Comparison of ENCODE assay signal across 18 cellular contexts in the genomic region with DNA sequence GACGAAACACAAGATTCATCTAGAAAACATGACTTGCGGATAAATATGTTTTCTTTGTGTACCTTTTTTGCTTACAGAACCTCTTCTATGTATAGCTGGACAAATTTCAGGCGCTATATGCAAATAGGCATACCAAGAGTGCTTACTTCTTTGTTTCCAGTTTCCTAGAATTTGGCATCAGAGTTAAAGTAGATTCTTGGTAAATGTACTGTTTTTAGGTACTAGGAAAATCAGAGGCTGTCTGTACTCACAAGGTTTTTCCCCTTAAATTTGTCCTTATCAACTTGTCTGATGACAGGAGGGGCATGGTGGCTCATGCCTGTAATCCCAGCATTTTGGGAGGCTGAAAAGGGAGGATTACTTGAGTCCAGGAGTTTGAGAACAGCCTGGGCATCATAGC.
DNase-seq lines count a peak whose midpoint lies in the region; ATAC-seq, FAIRE-seq and TF ChIP-seq lines count a peak whose summit lies in the region.
"Had no signal": no experiment of that assay in that cellular context is flagged by ENCODE, and none has a peak within 500 bp of the region (broad histone marks: within the 10 kb centered on the region; RNA-seq: fewer than 3 reads in every experiment).

No MANE protein-coding gene starts in this region.

- peak overlapping the region; percentile 82 for H3K27ac Mint-ChIP-seq in activated T-cell treated with anti-CD3 and anti-CD28 coated beads, Interleukin-2, amount 50 U/mL, for 72 hours
- peak overlapping the region; percentile 80 for H3K27ac Mint-ChIP-seq in T-helper 1 cell treated with Interleukin-12 subunit alpha and Interleukin-12 subunit beta and Interleukin-4 antibody, amounts not matched to agents 30 μg/mL and 1 μg/mL, for 36 hours
- H3K27ac Mint-ChIP-seq: H9 had no signal

- CTCF ChIA-PET in GM12878 (lab: Yijun Ruan, JAX): interaction anchor here (0.6 to 3.8 kb wide), 9 partner anchors 11 to 180 kb away, joined by 3 to 25 read pairs (median 3); a partner anchor contains a TSS

- H3K79me2 ChIP-seq in GM12878 (ENCODE audit: control insufficient read depth, insufficient read depth, low read length): no peaks in the 10 kb centered on the region

- BruUV-seq in GM12878 (replicated peaks; lab: Mats Ljungman, UMichigan): no TSS peak

- WGBS in GM12878 (ENCODE audit: insufficient coverage, insufficient replicate concordance, low lambda C conversion rate, missing lambda C conversion rate): 21% methylated on average over 3 of the region's 3 CpGs
- WGBS in pancreas, 2 donors: 84 to 92% methylated on average over 3 of the region's 3 CpGs

- H3K27me3 ChIP-seq in GM12878 (replicated peaks in 1 of 2; ENCODE audit: control insufficient read depth in 2 of 2, insufficient read depth in 2 of 2, low read length in 1 of 2) (no peaks in the 10 kb centered on the region), upper lobe of right lung (no peaks in the 10 kb centered on the region), pancreas (no peaks in the 10 kb centered on the region)
- H3K27me3 ChIP-seq: brain microvascular endothelial cell had no signal

- RAD21 ChIA-PET in GM12878 (lab: Charles Lee; ENCODE audit: unreplicated experiment): interaction anchor here (0.7 to 5.7 kb wide), 14 partner anchors 9 to 269 kb away, joined by 3 to 86 read pairs (median 4); no protein-coding TSS in a partner anchor

- H3K4me1 ChIP-seq in GM12878 (ENCODE audit: control insufficient read depth, insufficient read depth, low read length) (peaks cover 30% of the 10 kb centered on the region), upper lobe of right lung (peaks cover 11% of the 10 kb centered on the region), pancreas (no peaks in the 10 kb centered on the region)

- peaks cover 3 to 8% of the 10 kb centered on the region in 2 donors for H3K36me3 Mint-ChIP-seq in activated T-cell treated with anti-CD3 and anti-CD28 coated beads, Interleukin-2, amount 50 U/mL, for 72 hours (ENCODE audit: insufficient read depth in 2 of 2)
- peaks cover 9% of the 10 kb centered on the region for H3K36me3 Mint-ChIP-seq in T-helper 1 cell treated with Interleukin-12 subunit alpha and Interleukin-12 subunit beta and Interleukin-4 antibody, amounts not matched to agents 30 μg/mL and 1 μg/mL, for 36 hours (ENCODE audit: low read depth)
- H3K36me3 Mint-ChIP-seq: mesothelial cell of epicardium had no signal

- POLR2A ChIA-PET in GM12878 (lab: Charles Lee): interaction anchor here (1.2 to 3.0 kb wide), 3 partner anchors 31 to 53 kb away, joined by 4 to 31 read pairs (median 5); no protein-coding TSS in a partner anchor

- no peak for TF ChIP-seq POLR2A in GM12878 (IDR thresholded peaks at IDR 0.05; ENCODE audit: low read depth, low read length)

- H3K4me3 Mint-ChIP-seq in activated T-cell treated with anti-CD3 and anti-CD28 coated beads, Interleukin-2, amount 50 U/mL, for 72 hours: peak overlapping the region; percentile 27 to 82
- H3K4me3 Mint-ChIP-seq in T-helper 1 cell treated with Interleukin-12 subunit alpha and Interleukin-12 subunit beta and Interleukin-4 antibody, amounts not matched to agents 30 μg/mL and 1 μg/mL, for 36 hours: no peak overlapping the region
- H3K4me3 Mint-ChIP-seq: H9, mesothelial cell of epicardium had no signal

- H3K36me3 ChIP-seq in GM12878 (ENCODE audit: control insufficient read depth in 2 of 2, insufficient read depth in 2 of 2, low read length in 1 of 2): no peaks in the 10 kb centered on the region
- no peaks in the 10 kb centered on the region for H3K36me3 ChIP-seq in upper lobe of right lung
- no peaks in the 10 kb centered on the region for H3K36me3 ChIP-seq in pancreas
- H3K36me3 ChIP-seq: brain microvascular endothelial cell had no signal

- FAIRE-seq in GM12878 (lab: Jason Lieb, UNC) (no peak), pancreas (lab: Jason Lieb, UNC) (no peak)
- FAIRE-seq: G401.6, urothelium cell line had no signal

- TF ChIP-seq CTCF in GM12878 (IDR thresholded peaks at IDR 0.05 in 2 of 3, conservative IDR thresholded peaks at IDR 0.05 in 1 of 3; ENCODE audit: control insufficient read depth in 2 of 3, extremely low read depth in 1 of 3, insufficient read depth in 1 of 3, low read depth in 3 of 3, low read length in 3 of 3): no peak
- no peak for TF ChIP-seq CTCF in upper lobe of right lung (IDR thresholded peaks at IDR 0.05)
- no peak for TF ChIP-seq CTCF in pancreas (IDR thresholded peaks at IDR 0.05)

- in situ Hi-C loops in GM12878 (cut with MboI): no loop called here

- H3K9me3 Mint-ChIP-seq in activated T-cell treated with anti-CD3 and anti-CD28 coated beads, Interleukin-2, amount 50 U/mL, for 72 hours: peaks cover 2 to 4% of the 10 kb centered on the region in 2 donors
- peaks cover 11% of the 10 kb centered on the region for H3K9me3 Mint-ChIP-seq in T-helper 1 cell treated with Interleukin-12 subunit alpha and Interleukin-12 subunit beta and Interleukin-4 antibody, amounts not matched to agents 30 μg/mL and 1 μg/mL, for 36 hours

- peak overlapping the region; percentile 34; the same call in 1 of the 2 replicates for H3K27ac ChIP-seq in GM12878 (ENCODE audit: control insufficient read depth, insufficient read depth)
- peak overlapping the region; percentile 6 for H3K27ac ChIP-seq in upper lobe of right lung
- H3K27ac ChIP-seq in pancreas: no peak overlapping the region
- H3K27ac ChIP-seq: brain microvascular endothelial cell had no signal

- DNase-seq in activated T-cell treated with anti-CD3 and anti-CD28 coated beads, Interleukin-2, amount 50 U/mL, for 72 hours: no peak
- DNase-seq in activated T-cell treated with anti-CD3 and anti-CD28 coated beads, Interleukin-2, amount 50 U/mL, for 48 hours: no peak
- DNase-seq in GM12878 (ENCODE audit: low read depth, low spot score): no peak
- DNase-seq in upper lobe of right lung: no peak
- DNase-seq in NCI-H1105 (lab: John Stamatoyannopoulos, UW): no peak
- DNase-seq in pancreas: no peak
- DNase-seq: activated effector memory CD4-positive, alpha-beta T cell treated with anti-CD3 and anti-CD28 coated beads, Interleukin-2, amount 50 U/mL, for 16 hours; brain microvascular endothelial cell; COR-L47; H9; RPMI8226; stimulated activated CD4-positive, alpha-beta T cell treated with anti-CD3 and anti-CD28 coated beads, Interleukin-4, amount 100 ng/mL, for 1 hour; stimulated activated CD8-positive, alpha-beta memory T cell treated with anti-CD3 and anti-CD28 coated beads, Interleukin-4, amount 100 ng/mL, for 48 hours had no signal

- H3K4me2 ChIP-seq in GM12878 (ENCODE audit: control insufficient read depth, insufficient read depth): 0 out of 2 replicates have a peak overlapping the region, but pooled peaks have one; percentile 35

- TF ChIP-seq RAD21 in GM12878 (IDR thresholded peaks at IDR 0.05; ENCODE audit: insufficient read depth, low read depth, low read length): no peak

- H3K4me1 Mint-ChIP-seq in activated T-cell treated with anti-CD3 and anti-CD28 coated beads, Interleukin-2, amount 50 U/mL, for 72 hours (ENCODE audit: low read depth): peaks cover 55% of the 10 kb centered on the region
- peaks cover 48% of the 10 kb centered on the region for H3K4me1 Mint-ChIP-seq in T-helper 1 cell treated with Interleukin-12 subunit alpha and Interleukin-12 subunit beta and Interleukin-4 antibody, amounts not matched to agents 30 μg/mL and 1 μg/mL, for 36 hours (ENCODE audit: low read depth)

- H3K4me3 ChIP-seq in GM12878 (no peak overlapping the region), upper lobe of right lung (no peak overlapping the region), pancreas (no peak overlapping the region)

- H4K20me1 ChIP-seq in GM12878 (ENCODE audit: control insufficient read depth, insufficient read depth): no peaks in the 10 kb centered on the region

- no peak for TF ChIP-seq EP300 in GM12878 (IDR thresholded peaks at IDR 0.05; ENCODE audit: borderline replicate concordance in 1 of 2, control insufficient read depth in 1 of 2, low read depth in 2 of 2, low read length in 2 of 2)

- SMC1A ChIA-PET in GM12878 (lab: Charles Lee; ENCODE audit: uncharacterized antibody, unreplicated experiment): interaction anchor here (0.8 to 5.5 kb wide), 23 partner anchors 8 to 183 kb away, joined by 3 to 110 read pairs (median 6); no protein-coding TSS in a partner anchor

- no peak overlapping the region for H3K9ac ChIP-seq in GM12878 (ENCODE audit: control insufficient read depth, insufficient read depth, low read length)

- peak; percentile 54 to 63 for ATAC-seq in activated T-cell treated with anti-CD3 and anti-CD28 coated beads, Interleukin-2, amount 50 U/mL, for 72 hours (replicated peaks in 1 of 2)
- ATAC-seq in GM12878: no peak
- ATAC-seq in upper lobe of right lung: no peak
- no peak for ATAC-seq in HG03045 (IDR thresholded peaks at IDR 0.05; ENCODE audit: unreplicated experiment)
- no peak for ATAC-seq in pancreas

- H2AFZ ChIP-seq in GM12878 (ENCODE audit: control insufficient read depth, low read depth, low read length): no peak overlapping the region; the same call in 1 of the 2 replicates

- intact Hi-C loops in GM12878 (cut with micrococcal nuclease; ENCODE audit: unreplicated experiment): loop anchor here (2.0 kb wide), 1 partner anchor 46 kb away; no protein-coding TSS in a partner anchor
- intact Hi-C loops in upper lobe of right lung (cut with DNase I): no loop called here
- intact Hi-C loops in pancreas (cut with DNase I): no loop called here

- H3K9me3 ChIP-seq in GM12878 (replicated peaks; ENCODE audit: control insufficient read depth, insufficient read depth, low read length) (peaks cover 10% of the 10 kb centered on the region), upper lobe of right lung (no peaks in the 10 kb centered on the region), pancreas (no peaks in the 10 kb centered on the region)

- H3K27me3 Mint-ChIP-seq in activated T-cell treated with anti-CD3 and anti-CD28 coated beads, Interleukin-2, amount 50 U/mL, for 72 hours (ENCODE audit: low read depth): no peaks in the 10 kb centered on the region
- no peaks in the 10 kb centered on the region for H3K27me3 Mint-ChIP-seq in T-helper 1 cell treated with Interleukin-12 subunit alpha and Interleukin-12 subunit beta and Interleukin-4 antibody, amounts not matched to agents 30 μg/mL and 1 μg/mL, for 36 hours (ENCODE audit: low read depth)

TF ChIP-seq in GM12878, 131 proteins besides CTCF, POLR2A, EP300 and RAD21 (continues in another document):
- TF ChIP-seq JUND (IDR thresholded peaks at IDR 0.05; ENCODE audit: low read depth, low read length): no peak
- TF ChIP-seq, protein P1, sequence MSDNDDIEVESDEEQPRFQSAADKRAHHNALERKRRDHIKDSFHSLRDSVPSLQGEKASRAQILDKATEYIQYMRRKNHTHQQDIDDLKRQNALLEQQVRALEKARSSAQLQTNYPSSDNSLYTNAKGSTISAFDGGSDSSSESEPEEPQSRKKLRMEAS (IDR thresholded peaks at IDR 0.05; ENCODE audit: low read depth, low read length): no peak

Comparison
In these comparisons a context has a peak if more than half of its experiments do, and no peak if none do; other contexts are left out.
1. ATAC-seq: peak in activated T-cell treated with anti-CD3 and anti-CD28 coated beads, Interleukin-2, amount 50 U/mL, for 72 hours (2 of 2); none in GM12878 (single experiment), upper lobe of right lung (single experiment), HG03045 (single experiment) and pancreas (0 of 4).
2. H3K27ac ChIP-seq: peak in GM12878 (single experiment) and upper lobe of right lung (single experiment); none in pancreas (0 of 4).